7 cellular contexts compared by ENCODE assay signal in the genomic region with DNA sequence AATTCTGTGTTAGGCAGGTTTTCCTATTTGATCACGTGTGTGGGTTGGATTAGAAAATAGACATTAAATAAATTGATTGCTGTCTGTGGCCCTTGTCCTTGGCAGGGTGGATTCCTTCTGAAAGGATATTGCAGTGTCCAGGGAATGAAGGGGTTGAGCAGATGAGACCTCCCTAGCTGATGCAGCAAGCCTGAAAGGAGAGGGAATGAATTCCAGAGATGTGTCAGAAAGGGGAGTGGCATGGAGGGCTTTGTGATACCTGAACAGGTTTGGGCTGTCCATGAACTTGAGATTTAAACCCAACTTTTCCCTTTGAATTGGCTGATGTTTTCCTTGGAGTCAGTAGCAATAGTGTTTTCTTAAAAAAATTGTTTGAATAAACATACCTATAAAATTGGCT.
"Had no signal": no experiment of that assay in that cellular context is flagged by ENCODE, and none has a peak within 500 bp of the region (broad histone marks: within the 10 kb centered on the region; RNA-seq: fewer than 3 reads in every experiment).

No MANE protein-coding gene starts in this region.

- ATAC-seq: K562 had no signal

- DNase-seq: GM23248, H7, HCEC 1CT, IMR-90, KG1 had no signal

- H3K9ac ChIP-seq: GM23248 had no signal

- H3K4me3 ChIP-seq: GM23248, K562 had no signal

- FAIRE-seq: HTR-8/SVneo, K562 had no signal

- H3K27ac ChIP-seq: GM23248 had no signal

- H2AFZ ChIP-seq: GM23248 had no signal
